17 cellular contexts compared by ENCODE assay signal in genomic region chr1:224897501-224897900, GRCh38. TPM values are rescaled to one million over a fixed set of nuclear protein-coding genes. Genes with fewer than 3 reads are reported as not detected.
DNase-seq lines count a peak whose midpoint lies in the region; ATAC-seq and TF ChIP-seq lines count a peak whose summit lies in the region.
"Had no signal": no experiment of that assay in that cellular context is flagged by ENCODE, and none has a peak within 500 bp of the region (broad histone marks: within the 10 kb centered on the region; RNA-seq: fewer than 3 reads in every experiment).

No MANE protein-coding gene starts in this region.

- no peak overlapping the region for H3K4me2 ChIP-seq in GM23248 (ENCODE audit: unreplicated experiment)
- H3K4me2 ChIP-seq: GM23338 had no signal

- in situ Hi-C loops in GM23248 (cut with MboI) (no loop called here), SK-MEL-5 (cut with HindIII; ENCODE audit: low pct_unique_long_range_greater_than_20kb, low sequenced_read_pairs) (no loop called here)

- TF ChIP-seq CTCF in epithelial cell of esophagus (IDR thresholded peaks at IDR 0.05; ENCODE audit: insufficient read depth, low read depth, low read length, missing control alignments), result no peak
- no peak for TF ChIP-seq CTCF in retinal pigment epithelial cell (conservative IDR thresholded peaks at IDR 0.05; ENCODE audit: low read depth, low read length)

- no peaks in the 10 kb centered on the region for H3F3A ChIP-seq in GM23248 (ENCODE audit: insufficient read depth)

- no peaks in the 10 kb centered on the region for H3K36me3 Mint-ChIP-seq in activated T-cell treated with anti-CD3 and anti-CD28 coated beads, Interleukin-2, amount 50 U/mL, for 4 hours (ENCODE audit: insufficient read depth)

- 44 to 52% methylated on average over 1 of the region's 1 CpG for WGBS in GM23248 (ENCODE audit: low coverage in 1 of 2, low lambda C conversion rate in 2 of 2, missing lambda C conversion rate in 2 of 2), 2 experiments

- H3K9ac ChIP-seq in GM23248, result no peak overlapping the region

- no peak overlapping the region for H3K4me3 Mint-ChIP-seq in activated T-cell treated with anti-CD3 and anti-CD28 coated beads, Interleukin-2, amount 50 U/mL, for 4 hours
- H3K4me3 Mint-ChIP-seq: CD4-positive, alpha-beta T cell; GM23338 had no signal

- H3K4me1 ChIP-seq in GM23248 (ENCODE audit: insufficient read depth), result no peaks in the 10 kb centered on the region

- no peaks in the 10 kb centered on the region for H3K36me3 ChIP-seq in GM23248 (ENCODE audit: low read depth)
- no peaks in the 10 kb centered on the region for H3K36me3 ChIP-seq in MG63

- DNase-seq in GM23248 (peak; percentile 26), SK-MEL-5 (ENCODE audit: low read depth, low spot score) (peak; percentile 56), epithelial cell of esophagus (ENCODE audit: low read depth) (peak; percentile 10), retinal pigment epithelial cell (ENCODE audit: low read depth) (peak; percentile 84), epidermal melanocyte (ENCODE audit: insufficient read length, low spot score) (no peak), MG63 (no peak)
- DNase-seq in activated T-cell treated with anti-CD3 and anti-CD28 coated beads, Interleukin-2, amount 50 U/mL, for 4 hours, result no peak
- no peak for DNase-seq in activated naive CD4-positive, alpha-beta T cell (lab: John Stamatoyannopoulos, UW)
- DNase-seq: ACHN; AML-193; CD4-positive, alpha-beta T cell; DMS153; DMS79; GDM1; HCEC 1CT had no signal

- H3K9me2 ChIP-seq in GM23248 (ENCODE audit: insufficient read depth), result no peaks in the 10 kb centered on the region

- H3K9me3 Mint-ChIP-seq in activated T-cell treated with anti-CD3 and anti-CD28 coated beads, Interleukin-2, amount 50 U/mL, for 4 hours, result peaks cover 17% of the 10 kb centered on the region

- ATAC-seq in activated T-cell treated with anti-CD3 and anti-CD28 coated beads, Interleukin-2, amount 50 U/mL, for 4 hours, result no peak
- ATAC-seq: GM23338 had no signal

- no peaks in the 10 kb centered on the region for H4K20me1 ChIP-seq in GM23248 (ENCODE audit: insufficient read depth)

- H3K27me3 ChIP-seq in GM23248 (replicated peaks; ENCODE audit: insufficient read depth), result no peaks in the 10 kb centered on the region; the same call in 1 of the 2 replicates
- H3K27me3 ChIP-seq in MG63, result peaks cover 11% of the 10 kb centered on the region; the same call in 1 of the 2 replicates

- H3K9me3 ChIP-seq in GM23248 (ENCODE audit: low read depth) (no peaks in the 10 kb centered on the region), MG63 (no peaks in the 10 kb centered on the region)

- H3K27me3 Mint-ChIP-seq in activated T-cell treated with anti-CD3 and anti-CD28 coated beads, Interleukin-2, amount 50 U/mL, for 4 hours (ENCODE audit: low read depth), result peaks cover 13% of the 10 kb centered on the region
- H3K27me3 Mint-ChIP-seq: CD4-positive, alpha-beta T cell had no signal

- H2AFZ ChIP-seq in GM23248, result no peak overlapping the region
- H2AFZ ChIP-seq: GM23338 had no signal

- H3K27ac ChIP-seq in GM23248, result no peak overlapping the region
- H3K27ac ChIP-seq: C4-2B had no signal

- no peak overlapping the region for H3K4me3 ChIP-seq in GM23248
- H3K4me3 ChIP-seq in epithelial cell of esophagus (ENCODE audit: low read length), result no peak overlapping the region
- no peak overlapping the region for H3K4me3 ChIP-seq in retinal pigment epithelial cell (ENCODE audit: low read length)
- H3K4me3 ChIP-seq in MG63, result no peak overlapping the region
- H3K4me3 ChIP-seq: GM23338 had no signal

- no peaks in the 10 kb centered on the region for H3K4me1 Mint-ChIP-seq in activated T-cell treated with anti-CD3 and anti-CD28 coated beads, Interleukin-2, amount 50 U/mL, for 4 hours (ENCODE audit: low read depth)
- H3K4me1 Mint-ChIP-seq: GM23338 had no signal

- H3K79me2 ChIP-seq in GM23248 (ENCODE audit: insufficient read depth), result no peaks in the 10 kb centered on the region

RNA-seq across cellular contexts. Expression of gene DNAH14, which starts 32.0 kb away (rescaled TPM):
- 12.6 and 20.8 TPM in 2 replicates for total RNA-seq in GM23248 (2014; rRNA removed; shearing (Covaris generic))
- polyA plus RNA-seq in GM23248 (2016; fragmentation: Nextera tagmentation; extraction: Ambion mirVana), result 9.8 and 9.9 TPM in 2 replicates
- 74.1 and 85.4 TPM in 2 replicates for total RNA-seq in SK-MEL-5 (2014; rRNA removed; shearing (Covaris generic))
- polyA plus RNA-seq in SK-MEL-5 (2015; cell fraction: cytosol; rRNA removed), result 16.3 and 17.3 TPM in 2 replicates
- polyA plus RNA-seq in SK-MEL-5 (2015; cell fraction: nucleus; rRNA removed), result 51.1 and 77.3 TPM in 2 replicates
- 40.5 and 41.6 TPM in 2 replicates for total RNA-seq in MG63 (2014; rRNA removed; shearing (Covaris generic); ENCODE audit: low replicate concordance)
- total RNA-seq in activated T-cell treated with anti-CD3 and anti-CD28 coated beads, Interleukin-2, amount 50 U/mL, for 4 hours, result under 1 TPM; 0.29 to 0.83 (median 0.41) TPM

Comparison
In these comparisons a context has a peak if more than half of its experiments do, and no peak if none do; other contexts are left out.
1. DNase-seq: peak in GM23248 (single experiment), SK-MEL-5 (single experiment), epithelial cell of esophagus (single experiment) and retinal pigment epithelial cell (single experiment); none in epidermal melanocyte (single experiment), MG63 (single experiment), activated T-cell treated with anti-CD3 and anti-CD28 coated beads, Interleukin-2, amount 50 U/mL, for 4 hours (single experiment) and activated naive CD4-positive, alpha-beta T cell (0 of 4).